In the genomic region with DNA sequence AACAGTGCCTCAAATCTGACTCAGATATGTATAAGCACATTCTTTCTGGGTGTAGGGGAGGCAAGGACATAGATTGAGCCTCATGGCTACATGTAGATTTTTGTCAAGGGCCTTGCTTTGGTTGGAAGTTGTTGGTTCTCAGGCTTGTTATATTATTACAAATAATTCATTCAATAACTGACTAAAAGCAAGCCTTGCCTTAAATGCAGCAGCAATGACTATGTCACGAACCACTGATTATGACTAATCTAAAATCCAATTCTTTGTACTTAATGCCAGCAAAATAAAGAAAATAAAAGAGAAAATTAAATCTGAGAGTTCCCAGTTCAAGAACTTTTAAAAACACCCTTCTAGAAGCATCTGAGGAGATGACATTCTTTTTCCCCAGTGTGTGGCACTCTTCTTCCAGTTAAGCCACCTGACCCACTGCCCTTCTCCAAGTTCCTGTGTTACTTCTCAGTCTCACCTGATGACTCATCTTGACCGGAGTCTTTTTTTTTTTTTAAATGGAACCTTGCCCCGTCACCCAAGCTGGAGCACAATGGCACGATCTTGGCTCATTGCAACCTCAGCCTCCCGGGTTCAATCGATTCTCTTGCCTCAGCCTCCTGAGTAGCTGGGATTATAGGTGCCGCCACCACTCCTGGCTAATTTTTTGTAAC, we compare ENCODE assay signal across 11 cellular contexts.
A peak's percentile ranks its signal among the peaks of the same experiment; 100 is the strongest.
DNase-seq lines count a peak whose midpoint lies in the region; ATAC-seq and TF ChIP-seq lines count a peak whose summit lies in the region.
"Had no signal": no experiment of that assay in that cellular context is flagged by ENCODE, and none has a peak within 500 bp of the region (broad histone marks: within the 10 kb centered on the region; RNA-seq: fewer than 3 reads in every experiment).

No MANE protein-coding gene starts in this region.

- no peak overlapping the region for H3K27ac ChIP-seq in endodermal cell (ENCODE audit: low read depth, low read length)
- H3K27ac ChIP-seq in CD8-positive, alpha-beta T cell (ENCODE audit: low read depth, low read length): no peak overlapping the region

- peaks cover 5% of the 10 kb centered on the region for H3K9me3 Mint-ChIP-seq in endodermal cell
- H3K9me3 Mint-ChIP-seq in stimulated activated effector memory CD8-positive, alpha-beta T cell treated with anti-CD3 and anti-CD28 coated beads, Interleukin-12 subunit alpha, Interleukin-12 subunit beta, amount 100 ng/mL, for 72 hours: no peaks in the 10 kb centered on the region
- no peaks in the 10 kb centered on the region for H3K9me3 Mint-ChIP-seq in CD8-positive, alpha-beta T cell

- H3K9me3 ChIP-seq in endodermal cell (ENCODE audit: control insufficient read depth, low read length): no peaks in the 10 kb centered on the region
- no peaks in the 10 kb centered on the region for H3K9me3 ChIP-seq in CD8-positive, alpha-beta T cell (ENCODE audit: low read length)

- no peaks in the 10 kb centered on the region for H3K27me3 ChIP-seq in endodermal cell (ENCODE audit: control insufficient read depth, insufficient read depth, low read length, poor library complexity, severe bottlenecking)
- H3K27me3 ChIP-seq in CD8-positive, alpha-beta T cell (ENCODE audit: insufficient read depth, low read length): no peaks in the 10 kb centered on the region

- peak; percentile 2 for DNase-seq in NK-92 treated with Interleukin-12 subunit alpha and Interleukin-12 subunit beta, amount 100 ng/mL, for 24 hours (lab: John Stamatoyannopoulos, UW)
- DNase-seq in NK-92 (lab: John Stamatoyannopoulos, UW; ENCODE audit: unreplicated experiment) (no peak), M059J (ENCODE audit: low read depth) (peak; percentile 94), endodermal cell (peak; percentile 49), anterior cingulate cortex (lab: John Stamatoyannopoulos, UW) (no peak)
- DNase-seq in stimulated activated effector memory CD8-positive, alpha-beta T cell treated with anti-CD3 and anti-CD28 coated beads, Interleukin-12 subunit alpha, Interleukin-12 subunit beta, amount 100 ng/mL, for 72 hours (ENCODE audit: low spot score in 2 of 2): no peak
- no peak for DNase-seq in CD8-positive, alpha-beta T cell
- DNase-seq: 8988T; activated naive CD4-positive, alpha-beta T cell; NCI-H2081 had no signal

- 85 to 86% methylated on average over 6 to 7 of the region's 7 CpGs for WGBS in endodermal cell (ENCODE audit: insufficient coverage in 1 of 2, insufficient read length in 1 of 2), 2 experiments

- intact Hi-C loops in CD8-positive, alpha-beta T cell (cut with DNase I, micrococcal nuclease): no loop called here

- H3K27ac Mint-ChIP-seq in endodermal cell: no peak overlapping the region
- H3K27ac Mint-ChIP-seq in stimulated activated effector memory CD8-positive, alpha-beta T cell treated with anti-CD3 and anti-CD28 coated beads, Interleukin-12 subunit alpha, Interleukin-12 subunit beta, amount 100 ng/mL, for 72 hours: no peak overlapping the region
- no peak overlapping the region for H3K27ac Mint-ChIP-seq in CD8-positive, alpha-beta T cell

- H3K4me1 Mint-ChIP-seq in endodermal cell: peaks cover 1% of the 10 kb centered on the region
- H3K4me1 Mint-ChIP-seq in stimulated activated effector memory CD8-positive, alpha-beta T cell treated with anti-CD3 and anti-CD28 coated beads, Interleukin-12 subunit alpha, Interleukin-12 subunit beta, amount 100 ng/mL, for 72 hours: no peaks in the 10 kb centered on the region
- H3K4me1 Mint-ChIP-seq in CD8-positive, alpha-beta T cell (ENCODE audit: low read depth): no peaks in the 10 kb centered on the region

- CTCF ChIA-PET in CD8-positive, alpha-beta T cell (lab: Charles Lee): no interaction called here

- H3K36me3 ChIP-seq in endodermal cell (ENCODE audit: control insufficient read depth, insufficient read depth, low read length): no peaks in the 10 kb centered on the region
- H3K36me3 ChIP-seq in CD8-positive, alpha-beta T cell (ENCODE audit: insufficient read depth, low read length): no peaks in the 10 kb centered on the region

- TF ChIP-seq CTCF in endodermal cell (conservative IDR thresholded peaks at IDR 0.05): peak; percentile 52
- no peak for TF ChIP-seq CTCF in CD8-positive, alpha-beta T cell (IDR thresholded peaks at IDR 0.05)

- POLR2A ChIA-PET in CD8-positive, alpha-beta T cell (lab: Charles Lee): no interaction called here

- ATAC-seq in stimulated activated effector memory CD8-positive, alpha-beta T cell treated with anti-CD3 and anti-CD28 coated beads, Interleukin-12 subunit alpha, Interleukin-12 subunit beta, amount 100 ng/mL, for 72 hours: peak; percentile 42
- ATAC-seq in GM21737 (IDR thresholded peaks at IDR 0.05; ENCODE audit: unreplicated experiment): no peak
- no peak for ATAC-seq in CD8-positive, alpha-beta T cell

- H3K9ac ChIP-seq in endodermal cell (ENCODE audit: extremely low read depth, low read length, poor library complexity, severe bottlenecking): no peak overlapping the region

- no peaks in the 10 kb centered on the region for H3K36me3 Mint-ChIP-seq in endodermal cell (ENCODE audit: low read depth)
- H3K36me3 Mint-ChIP-seq in stimulated activated effector memory CD8-positive, alpha-beta T cell treated with anti-CD3 and anti-CD28 coated beads, Interleukin-12 subunit alpha, Interleukin-12 subunit beta, amount 100 ng/mL, for 72 hours: no peaks in the 10 kb centered on the region
- H3K36me3 Mint-ChIP-seq in CD8-positive, alpha-beta T cell: no peaks in the 10 kb centered on the region

- H3K27me3 Mint-ChIP-seq in endodermal cell (ENCODE audit: insufficient read depth): no peaks in the 10 kb centered on the region
- H3K27me3 Mint-ChIP-seq in CD8-positive, alpha-beta T cell (ENCODE audit: low read depth): peaks cover 7% of the 10 kb centered on the region

- no peaks in the 10 kb centered on the region for H3K4me1 ChIP-seq in endodermal cell (ENCODE audit: control insufficient read depth, insufficient read depth, low read length)
- no peaks in the 10 kb centered on the region for H3K4me1 ChIP-seq in CD8-positive, alpha-beta T cell (ENCODE audit: insufficient read depth, low read length)

- H3K4me3 ChIP-seq in endodermal cell (ENCODE audit: low read length): no peak overlapping the region
- H3K4me3 ChIP-seq in CD8-positive, alpha-beta T cell (ENCODE audit: low read depth, low read length): no peak overlapping the region

- H3K4me3 Mint-ChIP-seq in endodermal cell: no peak overlapping the region
- H3K4me3 Mint-ChIP-seq in stimulated activated effector memory CD8-positive, alpha-beta T cell treated with anti-CD3 and anti-CD28 coated beads, Interleukin-12 subunit alpha, Interleukin-12 subunit beta, amount 100 ng/mL, for 72 hours: no peak overlapping the region
- H3K4me3 Mint-ChIP-seq in CD8-positive, alpha-beta T cell: no peak overlapping the region

Comparison
In these comparisons a context has a peak if more than half of its experiments do, and no peak if none do; other contexts are left out.
1. DNase-seq: peak in NK-92 treated with Interleukin-12 subunit alpha and Interleukin-12 subunit beta, amount 100 ng/mL, for 24 hours (single experiment), M059J (single experiment) and endodermal cell (single experiment); none in NK-92 (single experiment), stimulated activated effector memory CD8-positive, alpha-beta T cell treated with anti-CD3 and anti-CD28 coated beads, Interleukin-12 subunit alpha, Interleukin-12 subunit beta, amount 100 ng/mL, for 72 hours (0 of 2), anterior cingulate cortex (0 of 58) and CD8-positive, alpha-beta T cell (0 of 7).